8 cellular contexts compared by ENCODE assay signal in genomic region chr9:120711841-120712538, GRCh38. TPM values are rescaled to one million over a fixed set of nuclear protein-coding genes. Genes with fewer than 3 reads are reported as not detected.
DNase-seq lines count a peak whose midpoint lies in the region; ATAC-seq and TF ChIP-seq lines count a peak whose summit lies in the region.

No MANE protein-coding gene starts in this region.

- H3K4me3 ChIP-seq in SK-N-SH (ENCODE audit: low read depth in 2 of 2, low read length in 1 of 2): peak overlapping the region in 1 of 2 experiments; percentile 78; a peak in 1 of 4 replicates
- peak overlapping the region; percentile 93 for H3K4me3 ChIP-seq in kidney epithelial cell (ENCODE audit: low read depth, low read length)
- H3K4me3 ChIP-seq in stomach smooth muscle (ENCODE audit: low read length in 2 of 2): peak overlapping the region; percentile 85 to 86

- no peak for TF ChIP-seq RAD21 in SK-N-SH (IDR thresholded peaks at IDR 0.05; ENCODE audit: low read length)

- H3K36me3 ChIP-seq in SK-N-SH (replicated peaks in 1 of 2; ENCODE audit: control insufficient read depth in 1 of 2, insufficient read depth in 2 of 2, low read length in 1 of 2) (no peaks in the 10 kb centered on the region), kidney epithelial cell (ENCODE audit: control insufficient read depth, insufficient read depth, low read length) (no peaks in the 10 kb centered on the region), stomach smooth muscle (ENCODE audit: control insufficient read depth in 2 of 2, insufficient read depth in 2 of 2, low read length in 2 of 2) (no peaks in the 10 kb centered on the region)

- peaks cover 37% of the 10 kb centered on the region for H3K79me2 ChIP-seq in SK-N-SH (ENCODE audit: insufficient read depth)

- CTCF ChIA-PET in SK-N-SH (lab: Yijun Ruan, JAX): interaction anchor here (1.0 to 1.8 kb wide), 5 partner anchors 44 to 100 kb away, joined by 3 to 8 read pairs (median 3); no protein-coding TSS in a partner anchor

- peaks cover 35% of the 10 kb centered on the region for H3K4me1 Mint-ChIP-seq in activated T-helper 2 cell treated with anti-CD3 and anti-CD28 coated beads, Interferon-gamma antibody, Interleukin-2, Interleukin-4, amounts not matched to agents 10 μg/mL and 5 μg/mL and 100 μg/mL, durations not matched to agents 14 hours and 24 hours and 36 hours (ENCODE audit: low read depth)

- H3K9me2 ChIP-seq in SK-N-SH: no peaks in the 10 kb centered on the region

- H2AFZ ChIP-seq in SK-N-SH (ENCODE audit: low read depth): no peak overlapping the region; the same call in 1 of the 2 replicates

- H4K20me1 ChIP-seq in SK-N-SH (ENCODE audit: insufficient read depth): no peaks in the 10 kb centered on the region

- H3K27ac ChIP-seq in SK-N-SH (ENCODE audit: low read depth in 2 of 2, low read length in 1 of 2): no peak overlapping the region
- H3K27ac ChIP-seq in stomach smooth muscle (ENCODE audit: low read length): peak overlapping the region; percentile 12

- POLR2A ChIA-PET in SK-N-SH (lab: Yijun Ruan, JAX): no interaction called here

- no peak for ATAC-seq in SK-N-SH treated with all-trans-retinoic acid at 6 μM for 48 hours

- no peak for TF ChIP-seq CTCF in SK-N-SH (IDR thresholded peaks at IDR 0.05)
- TF ChIP-seq CTCF in kidney epithelial cell (IDR thresholded peaks at IDR 0.05; ENCODE audit: insufficient read depth, low read length, poor library complexity, severe bottlenecking): no peak

- DNase-seq in SK-N-SH: no peak
- DNase-seq in activated T-helper 2 cell treated with anti-CD3 and anti-CD28 coated beads, Interferon-gamma antibody, Interleukin-2, Interleukin-4, amounts not matched to agents 10 μg/mL and 5 μg/mL and 100 μg/mL, durations not matched to agents 14 hours and 24 hours and 36 hours (ENCODE audit: low spot score): no peak
- no peak for DNase-seq in kidney epithelial cell (ENCODE audit: low read depth)
- DNase-seq in NCI-H1436 treated with DMSO at 0.1 percent for 48 hours (lab: John Stamatoyannopoulos, UW): no peak
- no peak for DNase-seq in COLO668 (lab: John Stamatoyannopoulos, UW; ENCODE audit: unreplicated experiment)
- no peak for DNase-seq in stimulated activated CD4-positive, alpha-beta T cell treated with anti-CD3 and anti-CD28 coated beads, Interleukin-12 subunit alpha, Interleukin-12 subunit beta, amount 100 ng/mL, for 4 hours

- H3K27me3 ChIP-seq in SK-N-SH (ENCODE audit: insufficient read depth): no peaks in the 10 kb centered on the region
- H3K27me3 ChIP-seq in kidney epithelial cell (ENCODE audit: control insufficient read depth, insufficient read depth, low read length): no peaks in the 10 kb centered on the region
- H3K27me3 ChIP-seq in stomach smooth muscle (ENCODE audit: control insufficient read depth in 1 of 2, insufficient read depth in 2 of 2, low read length in 2 of 2): no peaks in the 10 kb centered on the region

- H3K4me3 Mint-ChIP-seq in activated T-helper 2 cell treated with anti-CD3 and anti-CD28 coated beads, Interferon-gamma antibody, Interleukin-2, Interleukin-4, amounts not matched to agents 10 μg/mL and 5 μg/mL and 100 μg/mL, durations not matched to agents 14 hours and 24 hours and 36 hours (ENCODE audit: low read depth): peak overlapping the region; percentile 87

- no peaks in the 10 kb centered on the region for H3K36me3 Mint-ChIP-seq in activated T-helper 2 cell treated with anti-CD3 and anti-CD28 coated beads, Interferon-gamma antibody, Interleukin-2, Interleukin-4, amounts not matched to agents 10 μg/mL and 5 μg/mL and 100 μg/mL, durations not matched to agents 14 hours and 24 hours and 36 hours (ENCODE audit: low read depth)

- H3F3A ChIP-seq in SK-N-SH (replicated peaks; ENCODE audit: insufficient read depth): peaks cover 21% of the 10 kb centered on the region

- no peaks in the 10 kb centered on the region for H3K27me3 Mint-ChIP-seq in activated T-helper 2 cell treated with anti-CD3 and anti-CD28 coated beads, Interferon-gamma antibody, Interleukin-2, Interleukin-4, amounts not matched to agents 10 μg/mL and 5 μg/mL and 100 μg/mL, durations not matched to agents 14 hours and 24 hours and 36 hours (ENCODE audit: low read depth)

- no peak for TF ChIP-seq EP300 in SK-N-SH (IDR thresholded peaks at IDR 0.05; ENCODE audit: borderline replicate concordance in 1 of 2, low read depth in 1 of 2, low read length in 1 of 2)

- H3K9me3 Mint-ChIP-seq in activated T-helper 2 cell treated with anti-CD3 and anti-CD28 coated beads, Interferon-gamma antibody, Interleukin-2, Interleukin-4, amounts not matched to agents 10 μg/mL and 5 μg/mL and 100 μg/mL, durations not matched to agents 14 hours and 24 hours and 36 hours: no peaks in the 10 kb centered on the region

- H3K9me3 ChIP-seq in SK-N-SH: no peaks in the 10 kb centered on the region
- H3K9me3 ChIP-seq in stomach smooth muscle (ENCODE audit: control insufficient read depth in 2 of 2, low read length in 2 of 2): no peaks in the 10 kb centered on the region

- 70% methylated on average over 5 of the region's 5 CpGs for WGBS in SK-N-SH (ENCODE audit: low lambda C conversion rate)

- H3K4me1 ChIP-seq in SK-N-SH (ENCODE audit: control insufficient read depth in 1 of 2, insufficient read depth in 2 of 2, low read depth in 1 of 2, low read length in 1 of 2) (peaks cover 11 to 17% of the 10 kb centered on the region in 2 experiments; a peak in 3 of 4 replicates), stomach smooth muscle (ENCODE audit: control insufficient read depth, insufficient read depth, low read length) (peaks cover 23% of the 10 kb centered on the region)

- H3K9ac ChIP-seq in SK-N-SH: no peak overlapping the region
- H3K9ac ChIP-seq in stomach smooth muscle (ENCODE audit: low read length in 2 of 2): peak overlapping the region in 1 of 2 donors; percentile 73

- peak overlapping the region; percentile 96 for H3K4me2 ChIP-seq in SK-N-SH

- intact Hi-C loops in activated T-helper 2 cell treated with anti-CD3 and anti-CD28 coated beads, Interferon-gamma antibody, Interleukin-2, Interleukin-4, amounts not matched to agents 10 μg/mL and 5 μg/mL and 100 μg/mL, durations not matched to agents 14 hours and 24 hours and 36 hours (cut with micrococcal nuclease): loop anchor here (2.0 to 10.0 kb wide), 2 partner anchors 17 to 97 kb away; no protein-coding TSS in a partner anchor

- H3K27ac Mint-ChIP-seq in activated T-helper 2 cell treated with anti-CD3 and anti-CD28 coated beads, Interferon-gamma antibody, Interleukin-2, Interleukin-4, amounts not matched to agents 10 μg/mL and 5 μg/mL and 100 μg/mL, durations not matched to agents 14 hours and 24 hours and 36 hours: peak overlapping the region; percentile 38

TF ChIP-seq in SK-N-SH, 30 proteins besides CTCF, POLR2A, EP300 and RAD21 (continues in another document):
- TF ChIP-seq TAF1 (IDR thresholded peaks at IDR 0.05; ENCODE audit: borderline replicate concordance, low read depth, low read length) (no peak), SMC3 (IDR thresholded peaks at IDR 0.05; ENCODE audit: low read depth, low read length) (no peak), FOXJ3 (CRISPR knock-in tag; IDR thresholded peaks at IDR 0.05) (no peak), TCF12 (IDR thresholded peaks at IDR 0.05) (no peak)

TF ChIP-seq in SK-N-SH treated with all-trans-retinoic acid at 6 μM for 48 hours, 23 proteins besides CTCF, POLR2A, EP300 and RAD21:
- TF ChIP-seq CREB5 (CRISPR knock-in tag; IDR thresholded peaks at IDR 0.05; ENCODE audit: low read depth) (no peak), OSR1 (CRISPR knock-in tag; IDR thresholded peaks at IDR 0.05) (no peak), ZNF565 (CRISPR knock-in tag; conservative IDR thresholded peaks at IDR 0.05; ENCODE audit: low read depth) (no peak), CSDC2 (CRISPR knock-in tag; IDR thresholded peaks at IDR 0.05) (no peak), PPARA (CRISPR knock-in tag; IDR thresholded peaks at IDR 0.05; ENCODE audit: borderline replicate concordance) (no peak), RARB (CRISPR knock-in tag; IDR thresholded peaks at IDR 0.05) (no peak), SNAI2 (CRISPR knock-in tag; IDR thresholded peaks at IDR 0.05) (no peak), ZC3H10 (CRISPR knock-in tag; IDR thresholded peaks at IDR 0.05) (no peak)

RNA-seq across cellular contexts. Expression of gene MEGF9, which starts 2.3 kb away (rescaled TPM):
- polyA plus RNA-seq in SK-N-SH (2012; rRNA removed): 1.8 and 2.2 TPM in 2 replicates
- polyA plus RNA-seq in SK-N-SH (2012; cell fraction: cytosol; rRNA removed): 3.1 and 3.3 TPM in 2 replicates
- polyA plus RNA-seq in SK-N-SH (2012; cell fraction: nucleus; rRNA removed): 1.00 and 1.5 TPM in 2 replicates
- total RNA-seq in activated T-helper 2 cell treated with anti-CD3 and anti-CD28 coated beads, Interferon-gamma antibody, Interleukin-2, Interleukin-4, amounts not matched to agents 10 μg/mL and 5 μg/mL and 100 μg/mL, durations not matched to agents 14 hours and 24 hours and 36 hours: 5.0 TPM in 2 replicates
- 10.0 and 11.1 TPM in 2 replicates for total RNA-seq in kidney epithelial cell
